Comparison of ENCODE assay signal across 23 cellular contexts in genomic region chr7:149287622-149288021, GRCh38. TPM values are rescaled to one million over a fixed set of nuclear protein-coding genes. Genes with fewer than 3 reads are reported as not detected.
DNase-seq lines count a peak whose midpoint lies in the region; TF ChIP-seq lines count a peak whose summit lies in the region.
"Had no signal": no experiment of that assay in that cellular context is flagged by ENCODE, and none has a peak within 500 bp of the region (broad histone marks: within the 10 kb centered on the region; RNA-seq: fewer than 3 reads in every experiment).

No MANE protein-coding gene starts in this region.

- peak overlapping the region; percentile 16; the same call in 1 of the 2 replicates for H3K4me3 ChIP-seq in LNCaP clone FGC (ENCODE audit: low read depth, low read length)
- H3K4me3 ChIP-seq in SK-N-SH (ENCODE audit: low read depth in 2 of 2, low read length in 1 of 2), result no peak overlapping the region
- H3K4me3 ChIP-seq: BLaER1 treated with 17β-estradiol and CSF1 and Interleukin-3, amounts not matched to agents 10 nM and 100 nM; GM23248; HAP-1; K562 had no signal

- no peaks in the 10 kb centered on the region for H3K79me2 ChIP-seq in SK-N-SH (ENCODE audit: insufficient read depth)

- no peaks in the 10 kb centered on the region for H3K9me3 ChIP-seq in SK-N-SH
- H3K9me3 ChIP-seq: BLaER1 treated with 17β-estradiol and CSF1 and Interleukin-3, amounts not matched to agents 10 nM and 100 nM; HAP-1 had no signal

- POLR2A ChIA-PET in SK-N-SH (lab: Yijun Ruan, JAX), result no interaction called here

- peaks cover 4% of the 10 kb centered on the region for H3K36me3 Mint-ChIP-seq in T-helper 2 cell treated with Interferon-gamma antibody and Interleukin-4, amounts not matched to agents 5 μg/mL and 100 μg/mL, for 36 hours (ENCODE audit: low read depth)
- peaks cover 1% of the 10 kb centered on the region for H3K36me3 Mint-ChIP-seq in nephron (ENCODE audit: low read depth)

- H3K27ac ChIP-seq in C4-2B (peak overlapping the region; percentile 2; the same call in 1 of the 2 replicates), SK-N-SH (ENCODE audit: low read depth in 2 of 2, low read length in 1 of 2) (no peak overlapping the region)
- H3K27ac ChIP-seq: 22Rv1; BLaER1 treated with 17β-estradiol and CSF1 and Interleukin-3, amounts not matched to agents 10 nM and 100 nM; GM23248; HL-60; RWPE1 had no signal

- no peak overlapping the region for H3K4me2 ChIP-seq in SK-N-SH

- H3K9me3 Mint-ChIP-seq in T-helper 2 cell treated with Interferon-gamma antibody and Interleukin-4, amounts not matched to agents 5 μg/mL and 100 μg/mL, for 36 hours, result no peaks in the 10 kb centered on the region
- no peaks in the 10 kb centered on the region for H3K9me3 Mint-ChIP-seq in nephron

- H3K27me3 Mint-ChIP-seq in T-helper 2 cell treated with Interferon-gamma antibody and Interleukin-4, amounts not matched to agents 5 μg/mL and 100 μg/mL, for 36 hours (ENCODE audit: low read depth), result peaks cover 3% of the 10 kb centered on the region
- H3K27me3 Mint-ChIP-seq in nephron (ENCODE audit: low read depth), result peaks cover 4% of the 10 kb centered on the region

- no peak overlapping the region for H3K4me3 Mint-ChIP-seq in T-helper 2 cell treated with Interferon-gamma antibody and Interleukin-4, amounts not matched to agents 5 μg/mL and 100 μg/mL, for 36 hours
- H3K4me3 Mint-ChIP-seq in nephron, result peak overlapping the region in 2 of 3 experiments; percentile 16 to 63

- no peak for DNase-seq in T-helper 2 cell treated with Interferon-gamma antibody and Interleukin-4, amounts not matched to agents 5 μg/mL and 100 μg/mL, for 36 hours (ENCODE audit: low spot score)
- no peak for DNase-seq in T-helper 2 cell
- DNase-seq in LNCaP clone FGC (ENCODE audit: low read depth), result no peak
- no peak for DNase-seq in NCI-H526 (lab: John Stamatoyannopoulos, UW)
- no peak for DNase-seq in NCI-H187 treated with DMSO at 0.1 percent for 48 hours (lab: John Stamatoyannopoulos, UW)
- no peak for DNase-seq in SK-N-SH
- DNase-seq: ACHN, EL, NCI-H1092, NCI-H1436, NCI-H1930, NCI-H510A, NCI-H748 treated with DMSO at 0.1 percent for 48 hours, SHP77 treated with DMSO at 0.1 percent for 48 hours had no signal

- no peaks in the 10 kb centered on the region for H3F3A ChIP-seq in SK-N-SH (replicated peaks; ENCODE audit: insufficient read depth)

- TF ChIP-seq RAD21 in SK-N-SH (IDR thresholded peaks at IDR 0.05; ENCODE audit: low read length), result no peak

- no peak overlapping the region for H3K9ac ChIP-seq in SK-N-SH
- H3K9ac ChIP-seq: GM23248 had no signal

- H3K36me3 ChIP-seq in SK-N-SH (replicated peaks in 1 of 2; ENCODE audit: control insufficient read depth in 1 of 2, insufficient read depth in 2 of 2, low read length in 1 of 2), result peaks cover 0 to 10% of the 10 kb centered on the region in 2 experiments
- H3K36me3 ChIP-seq: HAP-1 had no signal

- no peaks in the 10 kb centered on the region for H3K27me3 ChIP-seq in SK-N-SH (ENCODE audit: insufficient read depth)

- H2AFZ ChIP-seq in SK-N-SH (ENCODE audit: low read depth), result no peak overlapping the region
- H2AFZ ChIP-seq: GM23248 had no signal

- CTCF ChIA-PET in SK-N-SH (lab: Yijun Ruan, JAX), result interaction anchor here (2.7 kb wide), 1 partner anchor 26 kb away, joined by 15 read pairs; the partner anchor contains the start of gene ZNF783

- no peak for TF ChIP-seq CTCF in C4-2B (conservative IDR thresholded peaks at IDR 0.05)
- no peak for TF ChIP-seq CTCF in LNCaP clone FGC (IDR thresholded peaks at IDR 0.05; ENCODE audit: control insufficient read depth, extremely low read depth, insufficient read depth)
- TF ChIP-seq CTCF in nephron (IDR thresholded peaks at IDR 0.05; ENCODE audit: unreplicated experiment in 3 of 3), result no peak
- TF ChIP-seq CTCF in SK-N-SH (IDR thresholded peaks at IDR 0.05), result no peak

- WGBS in SK-N-SH (ENCODE audit: low lambda C conversion rate), result 84% methylated on average over 10 of the region's 10 CpGs

- H3K9me2 ChIP-seq in SK-N-SH, result no peaks in the 10 kb centered on the region

- H3K4me1 ChIP-seq in SK-N-SH (ENCODE audit: control insufficient read depth in 1 of 2, insufficient read depth in 2 of 2, low read depth in 1 of 2, low read length in 1 of 2), result peaks cover 0 to 16% of the 10 kb centered on the region in 2 experiments; a peak in 1 of 4 replicates

- H3K27ac Mint-ChIP-seq in T-helper 2 cell treated with Interferon-gamma antibody and Interleukin-4, amounts not matched to agents 5 μg/mL and 100 μg/mL, for 36 hours, result peak overlapping the region; percentile 12
- H3K27ac Mint-ChIP-seq in nephron, result no peak overlapping the region

- no peaks in the 10 kb centered on the region for H4K20me1 ChIP-seq in SK-N-SH (ENCODE audit: insufficient read depth)

- no peak for TF ChIP-seq EP300 in SK-N-SH (IDR thresholded peaks at IDR 0.05; ENCODE audit: borderline replicate concordance in 1 of 2, low read depth in 1 of 2, low read length in 1 of 2)

- H3K4me1 Mint-ChIP-seq in T-helper 2 cell treated with Interferon-gamma antibody and Interleukin-4, amounts not matched to agents 5 μg/mL and 100 μg/mL, for 36 hours (ENCODE audit: low read depth), result peaks cover 27% of the 10 kb centered on the region
- H3K4me1 Mint-ChIP-seq in nephron, result peaks cover 10% of the 10 kb centered on the region

TF ChIP-seq in SK-N-SH, 30 proteins besides CTCF, POLR2A, EP300 and RAD21:
- TF ChIP-seq RCOR1 (IDR thresholded peaks at IDR 0.05; ENCODE audit: low read length), result no peak
- TF ChIP-seq YY1 (IDR thresholded peaks at IDR 0.05; ENCODE audit: low read depth), result no peak
- TF ChIP-seq TEAD4 (IDR thresholded peaks at IDR 0.05; ENCODE audit: borderline replicate concordance, insufficient read depth), result no peak
- no peak for TF ChIP-seq TAF1 (IDR thresholded peaks at IDR 0.05; ENCODE audit: borderline replicate concordance, low read depth, low read length)
- no peak for TF ChIP-seq ELF1 (IDR thresholded peaks at IDR 0.05)
- TF ChIP-seq MXI1 (IDR thresholded peaks at IDR 0.05; ENCODE audit: low read depth, low read length), result no peak

RNA-seq across cellular contexts. Expression of gene ZNF783, which starts 25.6 kb away (rescaled TPM):
- 12.5 and 16.4 TPM in 2 replicates for polyA plus RNA-seq in SK-N-SH (2012; rRNA removed)
- polyA plus RNA-seq in SK-N-SH (2012; cell fraction: cytosol; rRNA removed), result 3.8 and 6.2 TPM in 2 replicates
- polyA plus RNA-seq in SK-N-SH (2012; cell fraction: nucleus; rRNA removed), result 104 and 108 TPM in 2 replicates

RNA-seq across cellular contexts. Expression of gene ZNF212, which starts 48.2 kb away (rescaled TPM):
- 9.3 and 11.5 TPM in 2 replicates for polyA plus RNA-seq in SK-N-SH (2012; rRNA removed)
- 5.7 and 7.0 TPM in 2 replicates for polyA plus RNA-seq in SK-N-SH (2012; cell fraction: cytosol; rRNA removed)
- polyA plus RNA-seq in SK-N-SH (2012; cell fraction: nucleus; rRNA removed), result 41.8 and 45.0 TPM in 2 replicates
